9 cellular contexts compared by ENCODE assay signal in genomic region chr2:207766697-207767460, GRCh38. TPM values are rescaled to one million over a fixed set of nuclear protein-coding genes. Genes with fewer than 3 reads are reported as not detected.
A peak's percentile ranks its signal among the peaks of the same experiment; 100 is the strongest.
DNase-seq lines count a peak whose midpoint lies in the region; ATAC-seq, FAIRE-seq and TF ChIP-seq lines count a peak whose summit lies in the region.
"Had no signal": no experiment of that assay in that cellular context is flagged by ENCODE, and none has a peak within 500 bp of the region (broad histone marks: within the 10 kb centered on the region; RNA-seq: fewer than 3 reads in every experiment).

No MANE protein-coding gene starts in this region.

- H3K27ac ChIP-seq in HepG2 (ENCODE audit: extremely low read length, insufficient read depth, low read length), result peak overlapping the region; percentile 47
- peak overlapping the region; percentile 21 for H3K27ac ChIP-seq in thymus (ENCODE audit: low read depth)
- H3K27ac ChIP-seq in RWPE1, result no peak overlapping the region
- H3K27ac ChIP-seq: GM23248 had no signal

- peak overlapping the region; percentile 80 to 98 (median 88) for H3K4me3 ChIP-seq in HepG2 (replicated peaks in 1 of 3; ENCODE audit: insufficient read depth in 1 of 3, low read depth in 2 of 3, low read length in 3 of 3)
- peak overlapping the region; percentile 41 for H3K4me3 ChIP-seq in thymus (ENCODE audit: low read length)
- H3K4me3 ChIP-seq: GM23248 had no signal

- H3K36me3 ChIP-seq in HepG2 (replicated peaks in 1 of 2; ENCODE audit: control insufficient read depth in 1 of 2, insufficient read depth in 2 of 2, low read length in 2 of 2) (peaks cover 19 to 46% of the 10 kb centered on the region in 2 experiments), thymus (ENCODE audit: control insufficient read depth, insufficient read depth) (no peaks in the 10 kb centered on the region)

- peak overlapping the region; percentile 88 for H3K4me3 Mint-ChIP-seq in activated naive CD4-positive, alpha-beta T cell treated with anti-CD3 and anti-CD28 coated beads, Interleukin-2, amount 50 U/mL, for 24 hours
- peak overlapping the region; percentile 52 for H3K4me3 Mint-ChIP-seq in activated naive CD8-positive, alpha-beta T cell treated with anti-CD3 and anti-CD28 coated beads, Interleukin-2, amount 50 U/mL, for 24 hours

- H2AFZ ChIP-seq in HepG2 (ENCODE audit: low read length), result no peak overlapping the region
- H2AFZ ChIP-seq: GM23248 had no signal

- FAIRE-seq in HepG2 (lab: Jason Lieb, UNC), result no peak

- 71% methylated on average over 46 of the region's 65 CpGs for WGBS in HepG2 (ENCODE audit: low lambda C conversion rate)
- 35% methylated on average over 65 of the region's 65 CpGs for WGBS in thymus

- CTCF ChIA-PET in HepG2 (lab: Yijun Ruan, JAX; ENCODE audit: low intra/inter-chr PET ratio, low total read pairs), result interaction anchor here (1.1 to 1.7 kb wide), 6 partner anchors 21 to 296 kb away, joined by 3 to 10 read pairs (median 4); no protein-coding TSS in a partner anchor
- CTCF ChIA-PET in RWPE1 (lab: Yijun Ruan, JAX), result interaction anchor here (0.6 to 1.7 kb wide), 3 partner anchors 179 to 273 kb away, joined by 3 to 4 read pairs (median 3); partner anchors contain the start of gene PLEKHM3

- peak overlapping the region; percentile 94 for H3K9ac ChIP-seq in HepG2 (ENCODE audit: insufficient read depth, low read depth, low read length)
- H3K9ac ChIP-seq: GM23248 had no signal

- TF ChIP-seq POLR2A in HepG2 (IDR thresholded peaks at IDR 0.05; ENCODE audit: insufficient read depth in 1 of 2, low read depth in 2 of 2, low read length in 2 of 2), result no peak

- in situ Hi-C loops in HepG2 (cut with HindIII; ENCODE audit: extremely low pct_ligation_motif_present, low pct_unique_long_range_greater_than_20kb), result loop anchor here (5.0 kb wide), 2 partner anchors 60 to 205 kb away; no protein-coding TSS in a partner anchor

- H3K27me3 ChIP-seq in HepG2 (ENCODE audit: control insufficient read depth in 1 of 2, insufficient read depth in 2 of 2, low read length in 2 of 2) (no peaks in the 10 kb centered on the region; a peak in 1 of 5 replicates), thymus (ENCODE audit: control insufficient read depth, insufficient read depth) (peaks cover 45% of the 10 kb centered on the region)

- TF ChIP-seq EP300 in HepG2 (IDR thresholded peaks at IDR 0.05; ENCODE audit: low read depth in 2 of 2, low read length in 2 of 2), result no peak
- no peak for TF ChIP-seq EP300 in HepG2 (CRISPR knock-in tag; IDR thresholded peaks at IDR 0.05; ENCODE audit: borderline replicate concordance)

- H3K27ac Mint-ChIP-seq in activated naive CD4-positive, alpha-beta T cell treated with anti-CD3 and anti-CD28 coated beads, Interleukin-2, amount 50 U/mL, for 24 hours, result no peak overlapping the region
- no peak overlapping the region for H3K27ac Mint-ChIP-seq in activated naive CD8-positive, alpha-beta T cell treated with anti-CD3 and anti-CD28 coated beads, Interleukin-2, amount 50 U/mL, for 24 hours

- TF ChIP-seq RAD21 in HepG2 (CRISPR knock-in tag; IDR thresholded peaks at IDR 0.05), result peak; percentile 40; the same call in 1 of the 2 replicates

- POLR2A ChIA-PET in HepG2 (lab: Yijun Ruan, JAX) (interaction anchor here (0.8 to 8.6 kb wide), 21 partner anchors 9 to 273 kb away, joined by 3 to 232 read pairs (median 8); partner anchors contain the start of gene PLEKHM3), RWPE1 (lab: Yijun Ruan, JAX; ENCODE audit: low non-redundant PET) (no interaction called here)

- H3K9me3 ChIP-seq in HepG2 (ENCODE audit: low read length) (no peaks in the 10 kb centered on the region), thymus (ENCODE audit: control insufficient read depth) (no peaks in the 10 kb centered on the region)

- peak; percentile 57 for TF ChIP-seq CTCF in HepG2 (CRISPR knock-in tag; IDR thresholded peaks at IDR 0.05)
- no peak for TF ChIP-seq CTCF in RWPE1 (conservative IDR thresholded peaks at IDR 0.05; ENCODE audit: low read depth)

- H3K27me3 Mint-ChIP-seq in activated naive CD4-positive, alpha-beta T cell treated with anti-CD3 and anti-CD28 coated beads, Interleukin-2, amount 50 U/mL, for 24 hours, result peaks cover 22% of the 10 kb centered on the region
- peaks cover 36% of the 10 kb centered on the region for H3K27me3 Mint-ChIP-seq in activated naive CD8-positive, alpha-beta T cell treated with anti-CD3 and anti-CD28 coated beads, Interleukin-2, amount 50 U/mL, for 24 hours

- no peaks in the 10 kb centered on the region for H3K9me3 Mint-ChIP-seq in activated naive CD4-positive, alpha-beta T cell treated with anti-CD3 and anti-CD28 coated beads, Interleukin-2, amount 50 U/mL, for 24 hours
- H3K9me3 Mint-ChIP-seq in activated naive CD8-positive, alpha-beta T cell treated with anti-CD3 and anti-CD28 coated beads, Interleukin-2, amount 50 U/mL, for 24 hours, result no peaks in the 10 kb centered on the region

- peaks cover 62% of the 10 kb centered on the region for H4K20me1 ChIP-seq in HepG2 (ENCODE audit: insufficient read depth, low read length)

- peaks cover 75% of the 10 kb centered on the region for H3K79me2 ChIP-seq in HepG2 (ENCODE audit: insufficient read depth, low read length)

- peaks cover 75% of the 10 kb centered on the region for H3K4me1 ChIP-seq in HepG2 (ENCODE audit: insufficient read depth, low read length)
- H3K4me1 ChIP-seq in thymus (ENCODE audit: control insufficient read depth, insufficient read depth, low read length), result peaks cover 17% of the 10 kb centered on the region

- H3K36me3 Mint-ChIP-seq in activated naive CD4-positive, alpha-beta T cell treated with anti-CD3 and anti-CD28 coated beads, Interleukin-2, amount 50 U/mL, for 24 hours, result no peaks in the 10 kb centered on the region
- peaks cover 2% of the 10 kb centered on the region for H3K36me3 Mint-ChIP-seq in activated naive CD8-positive, alpha-beta T cell treated with anti-CD3 and anti-CD28 coated beads, Interleukin-2, amount 50 U/mL, for 24 hours (ENCODE audit: low read depth)

- peaks cover 26% of the 10 kb centered on the region for H3K4me1 Mint-ChIP-seq in activated naive CD4-positive, alpha-beta T cell treated with anti-CD3 and anti-CD28 coated beads, Interleukin-2, amount 50 U/mL, for 24 hours
- peaks cover 32% of the 10 kb centered on the region for H3K4me1 Mint-ChIP-seq in activated naive CD8-positive, alpha-beta T cell treated with anti-CD3 and anti-CD28 coated beads, Interleukin-2, amount 50 U/mL, for 24 hours

- peak overlapping the region; percentile 87 for H3K4me2 ChIP-seq in HepG2 (ENCODE audit: low read depth, low read length)

- no peak for DNase-seq in activated naive CD4-positive, alpha-beta T cell treated with Interleukin-2 at 50 U/mL for 16 hours
- DNase-seq in activated naive CD8-positive, alpha-beta T cell treated with anti-CD3 and anti-CD28 coated beads, Interleukin-2, amount 50 U/mL, for 24 hours, result no peak
- DNase-seq in HepG2 (ENCODE audit: low spot score) (peak; percentile 48), midbrain (lab: John Stamatoyannopoulos, UW) (no peak), RWPE1 (ENCODE audit: low spot score) (no peak), superior temporal gyrus (ENCODE audit: extremely low spot score) (no peak)
- DNase-seq: GM23248 had no signal

- intact Hi-C loops in HepG2 (cut with micrococcal nuclease; ENCODE audit: unreplicated experiment), result loop anchor here (5.0 kb wide), 1 partner anchor 45 kb away; no protein-coding TSS in a partner anchor

- BruUV-seq in HepG2 (replicated peaks; lab: Mats Ljungman, UMichigan), result no TSS peak

- no peak for ATAC-seq in activated naive CD8-positive, alpha-beta T cell treated with anti-CD3 and anti-CD28 coated beads, Interleukin-2, amount 50 U/mL, for 24 hours
- no peak for ATAC-seq in HepG2

RNA-seq across cellular contexts. Expression of gene FZD5, which starts 2.8 kb away (rescaled TPM):
- 28.9 and 34.3 TPM in 2 replicates for total RNA-seq in HepG2 (2016; rRNA removed; fragmentation: Illumina TruSeq; extraction: Trizol)
- 3.1 and 4.0 TPM in 2 replicates for total RNA-seq in HepG2 (2016; cell fraction: cytosol; rRNA removed; fragmentation: Illumina TruSeq; extraction: Trizol; ENCODE audit: low read depth)
- total RNA-seq in HepG2 (2016; cell fraction: insoluble cytoplasmic fraction; rRNA removed; fragmentation: Illumina TruSeq; extraction: Trizol), result 27.1 and 33.9 TPM in 2 replicates
- total RNA-seq in HepG2 (2016; cell fraction: membrane; rRNA removed; fragmentation: Illumina TruSeq; extraction: Trizol), result 17.9 and 18.6 TPM in 2 replicates
- 49.9 and 55.0 TPM in 2 replicates for total RNA-seq in HepG2 (2016; cell fraction: nucleus; rRNA removed; fragmentation: Illumina TruSeq; extraction: Trizol)
- polyA plus RNA-seq in HepG2 (2011; rRNA removed) (25.3 and 29.1 TPM in 2 replicates), thymus (2.9 TPM)
- polyA plus RNA-seq in HepG2 (2011; cell fraction: cytosol; rRNA removed), result 17.7 and 21.9 TPM in 2 replicates
- 46.8 and 48.3 TPM in 2 replicates for polyA plus RNA-seq in HepG2 (2011; cell fraction: nucleus; rRNA removed)
- polyA plus RNA-seq in HepG2 (2012), result 41.5 and 51.6 TPM in 2 replicates
- polyA plus RNA-seq in HepG2 (2016; cell fraction: cytosol; fragmentation: Illumina TruSeq; extraction: Trizol; ENCODE audit: low read depth), result 1.9 and 2.0 TPM in 2 replicates
- polyA plus RNA-seq in HepG2 (2016; cell fraction: insoluble cytoplasmic fraction; fragmentation: Illumina TruSeq; extraction: Trizol; ENCODE audit: low read depth), result 21.1 and 22.9 TPM in 2 replicates
- 6.8 and 7.4 TPM in 2 replicates for polyA plus RNA-seq in HepG2 (2016; cell fraction: membrane; fragmentation: Illumina TruSeq; extraction: Trizol; ENCODE audit: low read depth)
- 38.4 and 40.1 TPM in 2 replicates for polyA plus RNA-seq in HepG2 (2016; cell fraction: nucleus; fragmentation: Illumina TruSeq; extraction: Trizol; ENCODE audit: insufficient read depth, low read depth)
- polyA minus RNA-seq in HepG2 (2011; rRNA and poly(A)+ RNA removed; ENCODE audit: low replicate concordance), result 4.3 and 130 TPM in 2 replicates
- 61.0 and 69.9 TPM in 2 replicates for polyA minus RNA-seq in HepG2 (2011; cell fraction: cytosol; rRNA and poly(A)+ RNA removed)
- polyA minus RNA-seq in HepG2 (2011; cell fraction: nucleus; rRNA and poly(A)+ RNA removed), result 116 and 135 TPM in 2 replicates

RNA-seq across cellular contexts. Expression of gene CCNYL1, which starts 55.4 kb away (rescaled TPM):
- total RNA-seq in HepG2 (2016; rRNA removed; fragmentation: Illumina TruSeq; extraction: Trizol), result 12.5 and 20.2 TPM in 2 replicates
- total RNA-seq in HepG2 (2016; cell fraction: cytosol; rRNA removed; fragmentation: Illumina TruSeq; extraction: Trizol; ENCODE audit: low read depth), result 27.0 and 29.5 TPM in 2 replicates
- total RNA-seq in HepG2 (2016; cell fraction: insoluble cytoplasmic fraction; rRNA removed; fragmentation: Illumina TruSeq; extraction: Trizol), result 10.0 and 17.8 TPM in 2 replicates
- total RNA-seq in HepG2 (2016; cell fraction: membrane; rRNA removed; fragmentation: Illumina TruSeq; extraction: Trizol), result 33.7 and 38.3 TPM in 2 replicates
- 16.4 and 19.2 TPM in 2 replicates for total RNA-seq in HepG2 (2016; cell fraction: nucleus; rRNA removed; fragmentation: Illumina TruSeq; extraction: Trizol)
- polyA plus RNA-seq in HepG2 (2011; rRNA removed) (13.8 and 16.2 TPM in 2 replicates), thymus (10.5 TPM)
- 6.9 and 11.0 TPM in 2 replicates for polyA plus RNA-seq in HepG2 (2011; cell fraction: cytosol; rRNA removed)
- polyA plus RNA-seq in HepG2 (2011; cell fraction: nucleus; rRNA removed), result 9.8 and 10.3 TPM in 2 replicates
- polyA plus RNA-seq in HepG2 (2012), result 17.2 and 21.4 TPM in 2 replicates
- polyA plus RNA-seq in HepG2 (2016; cell fraction: cytosol; fragmentation: Illumina TruSeq; extraction: Trizol; ENCODE audit: low read depth), result 43.2 and 48.7 TPM in 2 replicates
- 35.4 and 41.7 TPM in 2 replicates for polyA plus RNA-seq in HepG2 (2016; cell fraction: insoluble cytoplasmic fraction; fragmentation: Illumina TruSeq; extraction: Trizol; ENCODE audit: low read depth)
- 77.8 and 84.1 TPM in 2 replicates for polyA plus RNA-seq in HepG2 (2016; cell fraction: membrane; fragmentation: Illumina TruSeq; extraction: Trizol; ENCODE audit: low read depth)
- polyA plus RNA-seq in HepG2 (2016; cell fraction: nucleus; fragmentation: Illumina TruSeq; extraction: Trizol; ENCODE audit: insufficient read depth, low read depth), result 34.4 and 39.4 TPM in 2 replicates
- 3.2 and 9.0 TPM in 2 replicates for polyA minus RNA-seq in HepG2 (2011; rRNA and poly(A)+ RNA removed; ENCODE audit: low replicate concordance)
- 16.2 and 19.4 TPM in 2 replicates for polyA minus RNA-seq in HepG2 (2011; cell fraction: cytosol; rRNA and poly(A)+ RNA removed)
- 19.1 and 23.7 TPM in 2 replicates for polyA minus RNA-seq in HepG2 (2011; cell fraction: nucleus; rRNA and poly(A)+ RNA removed)
